Comparison of ENCODE assay signal across 16 cellular contexts in genomic region chr1:9701661-9702060, GRCh38. TPM values are rescaled to one million over a fixed set of nuclear protein-coding genes. Genes with fewer than 3 reads are reported as not detected.
A peak's percentile ranks its signal among the peaks of the same experiment; 100 is the strongest.
DNase-seq lines count a peak whose midpoint lies in the region; ATAC-seq, FAIRE-seq and TF ChIP-seq lines count a peak whose summit lies in the region.
"Had no signal": no experiment of that assay in that cellular context is flagged by ENCODE, and none has a peak within 500 bp of the region (broad histone marks: within the 10 kb centered on the region; RNA-seq: fewer than 3 reads in every experiment).

No MANE protein-coding gene starts in this region.

- peaks cover 32% of the 10 kb centered on the region for H3K79me2 ChIP-seq in astrocyte (ENCODE audit: insufficient read depth, low read length)

- H3K9ac ChIP-seq in astrocyte (ENCODE audit: low read length): no peak overlapping the region
- H3K9ac ChIP-seq: neural progenitor cell had no signal

- DNase-seq in CD4-positive, CD25-positive, alpha-beta regulatory T cell: no peak
- DNase-seq in HFFc6 (peak; percentile 39), astrocyte (ENCODE audit: low read depth) (no peak), naive B cell (no peak), stomach (no peak), iPS-NIHi7 (ENCODE audit: extremely low spot score) (no peak)
- DNase-seq in stimulated activated CD4-positive, alpha-beta T cell treated with anti-CD3 and anti-CD28 coated beads, Interleukin-12 subunit alpha, Interleukin-12 subunit beta, amount 100 ng/mL, for 4 hours: no peak
- DNase-seq: cortex of kidney, midbrain, SIG-M5 had no signal

- no peaks in the 10 kb centered on the region for H4K20me1 ChIP-seq in astrocyte (ENCODE audit: insufficient read depth, low read length)

- no peak for FAIRE-seq in astrocyte (lab: Jason Lieb, UNC)
- FAIRE-seq: endometrium had no signal

- WGBS in stomach, 5 donors: 71 to 82% (median 79%) methylated on average over 3 of the region's 3 CpGs

- peaks cover 0 to 3% (median 0%) of the 10 kb centered on the region in 7 donors for H3K9me3 Mint-ChIP-seq in CD4-positive, CD25-positive, alpha-beta regulatory T cell
- H3K9me3 Mint-ChIP-seq in HFFc6: no peaks in the 10 kb centered on the region; the same call in 1 of the 2 replicates
- H3K9me3 Mint-ChIP-seq in astrocyte (ENCODE audit: unreplicated experiment): peaks cover 2% of the 10 kb centered on the region
- peaks cover 0 to 6% (median 0%) of the 10 kb centered on the region in 7 donors for H3K9me3 Mint-ChIP-seq in naive B cell

- TF ChIP-seq CTCF in HFFc6 (IDR thresholded peaks at IDR 0.05) (no peak), astrocyte (IDR thresholded peaks at IDR 0.05; ENCODE audit: insufficient read depth, low read depth, low read length) (no peak), stomach (IDR thresholded peaks at IDR 0.05) (no peak)

- H3K4me1 Mint-ChIP-seq in CD4-positive, CD25-positive, alpha-beta regulatory T cell: peaks cover 15 to 77% (median 57%) of the 10 kb centered on the region in 4 donors
- peaks cover 68% of the 10 kb centered on the region for H3K4me1 Mint-ChIP-seq in HFFc6 (ENCODE audit: low read depth)
- peaks cover 30% of the 10 kb centered on the region for H3K4me1 Mint-ChIP-seq in astrocyte (ENCODE audit: low read depth, unreplicated experiment)
- peaks cover 50 to 77% (median 72%) of the 10 kb centered on the region in 3 donors for H3K4me1 Mint-ChIP-seq in naive B cell

- peaks cover 37% of the 10 kb centered on the region for H3K36me3 Mint-ChIP-seq in CD4-positive, CD25-positive, alpha-beta regulatory T cell
- H3K36me3 Mint-ChIP-seq in HFFc6 (ENCODE audit: low read depth) (peaks cover 9% of the 10 kb centered on the region), astrocyte (ENCODE audit: low read depth, unreplicated experiment) (peaks cover 11% of the 10 kb centered on the region), naive B cell (peaks cover 16 to 18% of the 10 kb centered on the region in 2 donors)
- H3K36me3 Mint-ChIP-seq: neural progenitor cell had no signal

- H3K4me2 ChIP-seq in astrocyte (ENCODE audit: low read length): no peak overlapping the region
- H3K4me2 ChIP-seq: neural progenitor cell had no signal

- peaks cover 29% of the 10 kb centered on the region for H3K36me3 ChIP-seq in CD4-positive, CD25-positive, alpha-beta regulatory T cell (ENCODE audit: control insufficient read depth, insufficient read depth, low read length)
- H3K36me3 ChIP-seq in astrocyte (ENCODE audit: insufficient read depth, low read length) (no peaks in the 10 kb centered on the region), stomach (peaks cover 0 to 7% (median 5%) of the 10 kb centered on the region in 4 donors)
- H3K36me3 ChIP-seq: breast epithelium, neural progenitor cell had no signal

- no peak for TF ChIP-seq POLR2A in stomach (IDR thresholded peaks at IDR 0.05)

- no peak overlapping the region for H2AFZ ChIP-seq in astrocyte (ENCODE audit: low read depth, low read length)
- H2AFZ ChIP-seq: neural progenitor cell had no signal

- no peak overlapping the region for H3K4me3 ChIP-seq in CD4-positive, CD25-positive, alpha-beta regulatory T cell (ENCODE audit: low read depth, low read length)
- H3K4me3 ChIP-seq in astrocyte (ENCODE audit: insufficient read depth, low read depth, low read length) (no peak overlapping the region), stomach (no peak overlapping the region)
- H3K4me3 ChIP-seq: breast epithelium, neural progenitor cell had no signal

- TF ChIP-seq EP300 in stomach (IDR thresholded peaks at IDR 0.05): no peak

- H3K27me3 Mint-ChIP-seq in CD4-positive, CD25-positive, alpha-beta regulatory T cell: peaks cover 4% of the 10 kb centered on the region
- H3K27me3 Mint-ChIP-seq in HFFc6 (ENCODE audit: insufficient read depth): no peaks in the 10 kb centered on the region; the same call in 1 of the 2 replicates
- no peaks in the 10 kb centered on the region for H3K27me3 Mint-ChIP-seq in astrocyte (ENCODE audit: low read depth, unreplicated experiment)
- no peaks in the 10 kb centered on the region for H3K27me3 Mint-ChIP-seq in naive B cell
- H3K27me3 Mint-ChIP-seq: progenitor cell of endocrine pancreas had no signal

- intact Hi-C loops in stomach (cut with DNase I; ENCODE audit: low total_unique reads): no loop called here

- H3K4me3 Mint-ChIP-seq in CD4-positive, CD25-positive, alpha-beta regulatory T cell: peak overlapping the region in 2 of 4 donors; percentile 28 to 38
- H3K4me3 Mint-ChIP-seq in HFFc6 (no peak overlapping the region), astrocyte (ENCODE audit: unreplicated experiment) (no peak overlapping the region), naive B cell (peak overlapping the region in 2 of 8 donors; percentile 47 to 65)
- H3K4me3 Mint-ChIP-seq: neural progenitor cell had no signal

- no peak for ATAC-seq in CD4-positive, CD25-positive, alpha-beta regulatory T cell (ENCODE audit: low read depth in 2 of 2)
- ATAC-seq in naive B cell (ENCODE audit: low read depth in 2 of 2) (no peak), GM21529 (IDR thresholded peaks at IDR 0.05; ENCODE audit: unreplicated experiment) (no peak)

- H3K27ac Mint-ChIP-seq in CD4-positive, CD25-positive, alpha-beta regulatory T cell: peak overlapping the region in 2 of 3 donors; percentile 29 to 74
- peak overlapping the region; percentile 96; the same call in 1 of the 2 replicates for H3K27ac Mint-ChIP-seq in HFFc6
- H3K27ac Mint-ChIP-seq in astrocyte (ENCODE audit: unreplicated experiment): no peak overlapping the region
- peak overlapping the region; percentile 36 to 95 (median 80) for H3K27ac Mint-ChIP-seq in naive B cell
- H3K27ac Mint-ChIP-seq: neural progenitor cell, progenitor cell of endocrine pancreas had no signal

- no peak overlapping the region for H3K27ac ChIP-seq in CD4-positive, CD25-positive, alpha-beta regulatory T cell (ENCODE audit: insufficient read depth, low read length, poor library complexity, severe bottlenecking)
- H3K27ac ChIP-seq in astrocyte (ENCODE audit: low read depth, low read length): peak overlapping the region; percentile 9
- H3K27ac ChIP-seq in stomach: no peak overlapping the region
- H3K27ac ChIP-seq: breast epithelium, HL-60, neural progenitor cell had no signal

- no peaks in the 10 kb centered on the region for H3K27me3 ChIP-seq in CD4-positive, CD25-positive, alpha-beta regulatory T cell (ENCODE audit: control insufficient read depth, insufficient read depth, low read length)
- H3K27me3 ChIP-seq in astrocyte (ENCODE audit: insufficient read depth, low read length) (no peaks in the 10 kb centered on the region), stomach (no peaks in the 10 kb centered on the region)
- H3K27me3 ChIP-seq: breast epithelium, neural progenitor cell had no signal

- peaks cover 42% of the 10 kb centered on the region for H3K4me1 ChIP-seq in CD4-positive, CD25-positive, alpha-beta regulatory T cell (ENCODE audit: control insufficient read depth, insufficient read depth, low read length, poor library complexity, severe bottlenecking)
- peaks cover 23% of the 10 kb centered on the region for H3K4me1 ChIP-seq in astrocyte (ENCODE audit: insufficient read depth, low read length)
- H3K4me1 ChIP-seq in stomach: peaks cover 0 to 22% (median 0%) of the 10 kb centered on the region in 4 donors
- H3K4me1 ChIP-seq: breast epithelium, neural progenitor cell had no signal

- no peaks in the 10 kb centered on the region for H3K9me3 ChIP-seq in CD4-positive, CD25-positive, alpha-beta regulatory T cell (ENCODE audit: control insufficient read depth in 2 of 2, low read length in 2 of 2)
- H3K9me3 ChIP-seq in astrocyte (ENCODE audit: insufficient read depth, low read depth, low read length) (no peaks in the 10 kb centered on the region), stomach (no peaks in the 10 kb centered on the region)
- H3K9me3 ChIP-seq: breast epithelium had no signal

RNA-seq across cellular contexts. Expression of gene PIK3CD, which starts 50.1 kb away (rescaled TPM):
- total RNA-seq in CD4-positive, CD25-positive, alpha-beta regulatory T cell: 187 TPM
- 10 to 100 TPM; 47.3 to 63.2 (median 52.5) TPM for polyA plus RNA-seq in CD4-positive, CD25-positive, alpha-beta regulatory T cell
- 10 to 100 TPM in 2 of 6 experiments, 1 to 10 TPM in 4; 7.3 to 14.6 (median 9.2) TPM for total RNA-seq in HFFc6 (2021; fragmentation: NEBNext Ultra II Directional; extraction: Animal tissue kit (Norgen Biotek cat#: 25700))
- 25.9 and 29.5 TPM in 2 replicates for total RNA-seq in astrocyte
- polyA plus RNA-seq in naive B cell (ENCODE audit: low read depth in 6 of 6): 100 to 1,000 TPM in 1 of 6 donors, 10 to 100 TPM in 5; 29.6 to 105 (median 58.0) TPM
- total RNA-seq in stomach: 10 to 100 TPM in 2 of 5 donors, 1 to 10 TPM in 3; 5.1 to 74.1 (median 7.8) TPM
- polyA plus RNA-seq in stomach: 1 to 10 TPM; 2.8 to 5.0 (median 2.9) TPM
